1 cellular context compared by ENCODE assay signal in the genomic region with DNA sequence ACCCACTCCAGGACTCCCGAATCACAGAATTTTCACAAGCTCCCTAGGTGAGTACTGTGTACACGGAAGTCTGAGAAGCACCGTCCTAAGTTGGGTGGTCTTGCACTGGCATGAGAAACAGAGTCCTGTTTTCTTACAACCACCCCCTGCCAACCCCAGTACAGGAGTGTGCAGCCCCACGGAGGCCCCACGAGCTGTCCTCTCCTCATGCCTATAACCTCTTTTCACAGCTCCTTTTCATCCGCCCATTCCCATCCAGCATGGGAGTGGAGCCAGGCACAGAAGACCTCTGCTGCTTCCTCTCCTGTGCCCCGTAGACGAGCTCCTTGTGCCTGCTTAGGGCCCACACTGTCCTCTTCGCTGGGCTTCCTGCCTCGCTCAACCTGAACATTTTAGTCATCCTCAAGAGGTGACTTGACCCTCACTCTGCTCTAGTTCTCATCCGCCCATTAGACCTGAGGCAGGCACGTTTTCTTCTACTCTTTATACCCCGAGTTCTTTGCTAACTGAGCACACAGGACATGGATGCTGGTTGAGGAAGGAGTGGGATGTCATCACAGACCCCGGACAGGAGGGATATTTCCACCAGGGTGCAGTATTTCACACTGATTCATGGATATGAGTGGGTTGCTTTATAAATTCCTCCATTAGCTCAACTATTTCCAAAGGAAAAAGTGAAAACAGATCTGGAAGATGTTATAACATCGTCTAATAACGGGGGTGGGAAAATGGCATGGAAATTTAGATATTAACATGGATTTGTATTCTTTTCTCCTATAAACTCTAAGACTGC.
TF ChIP-seq lines count a peak whose summit lies in the region.

No MANE protein-coding gene starts in this region.

TF ChIP-seq in GM23338, 12 proteins besides CTCF, POLR2A, EP300 and RAD21 (continued from another document):
- TF ChIP-seq, protein P1, sequence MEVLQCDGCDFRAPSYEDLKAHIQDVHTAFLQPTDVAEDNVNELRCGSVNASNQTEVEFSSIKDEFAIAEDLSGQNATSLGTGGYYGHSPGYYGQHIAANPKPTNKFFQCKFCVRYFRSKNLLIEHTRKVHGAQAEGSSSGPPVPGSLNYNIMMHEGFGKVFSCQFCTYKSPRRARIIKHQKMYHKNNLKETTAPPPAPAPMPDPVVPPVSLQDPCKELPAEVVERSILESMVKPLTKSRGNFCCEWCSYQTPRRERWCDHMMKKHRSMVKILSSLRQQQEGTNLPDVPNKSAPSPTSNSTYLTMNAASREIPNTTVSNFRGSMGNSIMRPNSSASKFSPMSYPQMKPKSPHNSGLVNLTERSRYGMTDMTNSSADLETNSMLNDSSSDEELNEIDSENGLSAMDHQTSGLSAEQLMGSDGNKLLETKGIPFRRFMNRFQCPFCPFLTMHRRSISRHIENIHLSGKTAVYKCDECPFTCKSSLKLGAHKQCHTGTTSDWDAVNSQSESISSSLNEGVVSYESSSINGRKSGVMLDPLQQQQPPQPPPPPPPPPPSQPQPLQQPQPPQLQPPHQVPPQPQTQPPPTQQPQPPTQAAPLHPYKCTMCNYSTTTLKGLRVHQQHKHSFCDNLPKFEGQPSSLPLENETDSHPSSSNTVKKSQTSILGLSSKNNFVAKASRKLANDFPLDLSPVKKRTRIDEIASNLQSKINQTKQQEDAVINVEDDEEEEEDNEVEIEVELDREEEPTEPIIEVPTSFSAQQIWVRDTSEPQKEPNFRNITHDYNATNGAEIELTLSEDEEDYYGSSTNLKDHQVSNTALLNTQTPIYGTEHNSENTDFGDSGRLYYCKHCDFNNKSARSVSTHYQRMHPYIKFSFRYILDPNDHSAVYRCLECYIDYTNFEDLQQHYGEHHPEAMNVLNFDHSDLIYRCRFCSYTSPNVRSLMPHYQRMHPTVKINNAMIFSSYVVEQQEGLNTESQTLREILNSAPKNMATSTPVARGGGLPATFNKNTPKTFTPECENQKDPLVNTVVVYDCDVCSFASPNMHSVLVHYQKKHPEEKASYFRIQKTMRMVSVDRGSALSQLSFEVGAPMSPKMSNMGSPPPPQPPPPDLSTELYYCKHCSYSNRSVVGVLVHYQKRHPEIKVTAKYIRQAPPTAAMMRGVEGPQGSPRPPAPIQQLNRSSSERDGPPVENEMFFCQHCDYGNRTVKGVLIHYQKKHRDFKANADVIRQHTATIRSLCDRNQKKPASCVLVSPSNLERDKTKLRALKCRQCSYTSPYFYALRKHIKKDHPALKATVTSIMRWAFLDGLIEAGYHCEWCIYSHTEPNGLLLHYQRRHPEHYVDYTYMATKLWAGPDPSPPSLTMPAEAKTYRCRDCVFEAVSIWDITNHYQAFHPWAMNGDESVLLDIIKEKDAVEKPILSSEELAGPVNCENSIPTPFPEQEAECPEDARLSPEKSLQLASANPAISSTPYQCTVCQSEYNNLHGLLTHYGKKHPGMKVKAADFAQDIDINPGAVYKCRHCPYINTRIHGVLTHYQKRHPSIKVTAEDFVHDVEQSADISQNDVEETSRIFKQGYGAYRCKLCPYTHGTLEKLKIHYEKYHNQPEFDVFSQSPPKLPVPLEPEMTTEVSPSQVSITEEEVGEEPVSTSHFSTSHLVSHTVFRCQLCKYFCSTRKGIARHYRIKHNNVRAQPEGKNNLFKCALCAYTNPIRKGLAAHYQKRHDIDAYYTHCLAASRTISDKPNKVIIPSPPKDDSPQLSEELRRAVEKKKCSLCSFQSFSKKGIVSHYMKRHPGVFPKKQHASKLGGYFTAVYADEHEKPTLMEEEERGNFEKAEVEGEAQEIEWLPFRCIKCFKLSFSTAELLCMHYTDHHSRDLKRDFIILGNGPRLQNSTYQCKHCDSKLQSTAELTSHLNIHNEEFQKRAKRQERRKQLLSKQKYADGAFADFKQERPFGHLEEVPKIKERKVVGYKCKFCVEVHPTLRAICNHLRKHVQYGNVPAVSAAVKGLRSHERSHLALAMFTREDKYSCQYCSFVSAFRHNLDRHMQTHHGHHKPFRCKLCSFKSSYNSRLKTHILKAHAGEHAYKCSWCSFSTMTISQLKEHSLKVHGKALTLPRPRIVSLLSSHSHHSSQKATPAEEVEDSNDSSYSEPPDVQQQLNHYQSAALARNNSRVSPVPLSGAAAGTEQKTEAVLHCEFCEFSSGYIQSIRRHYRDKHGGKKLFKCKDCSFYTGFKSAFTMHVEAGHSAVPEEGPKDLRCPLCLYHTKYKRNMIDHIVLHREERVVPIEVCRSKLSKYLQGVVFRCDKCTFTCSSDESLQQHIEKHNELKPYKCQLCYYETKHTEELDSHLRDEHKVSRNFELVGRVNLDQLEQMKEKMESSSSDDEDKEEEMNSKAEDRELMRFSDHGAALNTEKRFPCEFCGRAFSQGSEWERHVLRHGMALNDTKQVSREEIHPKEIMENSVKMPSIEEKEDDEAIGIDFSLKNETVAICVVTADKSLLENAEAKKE (CRISPR knock-in tag; IDR thresholded peaks at IDR 0.05) = no peak
- TF ChIP-seq EZH2 (IDR thresholded peaks at IDR 0.05; ENCODE audit: low read depth, unreplicated experiment) (no peak), POLR2AphosphoS5 (IDR thresholded peaks at IDR 0.05; ENCODE audit: low read depth) (no peak), ZNF114 (CRISPR knock-in tag; IDR thresholded peaks at IDR 0.05) (no peak)
